ENCODE assay signal across 8 cellular contexts in the genomic region with DNA sequence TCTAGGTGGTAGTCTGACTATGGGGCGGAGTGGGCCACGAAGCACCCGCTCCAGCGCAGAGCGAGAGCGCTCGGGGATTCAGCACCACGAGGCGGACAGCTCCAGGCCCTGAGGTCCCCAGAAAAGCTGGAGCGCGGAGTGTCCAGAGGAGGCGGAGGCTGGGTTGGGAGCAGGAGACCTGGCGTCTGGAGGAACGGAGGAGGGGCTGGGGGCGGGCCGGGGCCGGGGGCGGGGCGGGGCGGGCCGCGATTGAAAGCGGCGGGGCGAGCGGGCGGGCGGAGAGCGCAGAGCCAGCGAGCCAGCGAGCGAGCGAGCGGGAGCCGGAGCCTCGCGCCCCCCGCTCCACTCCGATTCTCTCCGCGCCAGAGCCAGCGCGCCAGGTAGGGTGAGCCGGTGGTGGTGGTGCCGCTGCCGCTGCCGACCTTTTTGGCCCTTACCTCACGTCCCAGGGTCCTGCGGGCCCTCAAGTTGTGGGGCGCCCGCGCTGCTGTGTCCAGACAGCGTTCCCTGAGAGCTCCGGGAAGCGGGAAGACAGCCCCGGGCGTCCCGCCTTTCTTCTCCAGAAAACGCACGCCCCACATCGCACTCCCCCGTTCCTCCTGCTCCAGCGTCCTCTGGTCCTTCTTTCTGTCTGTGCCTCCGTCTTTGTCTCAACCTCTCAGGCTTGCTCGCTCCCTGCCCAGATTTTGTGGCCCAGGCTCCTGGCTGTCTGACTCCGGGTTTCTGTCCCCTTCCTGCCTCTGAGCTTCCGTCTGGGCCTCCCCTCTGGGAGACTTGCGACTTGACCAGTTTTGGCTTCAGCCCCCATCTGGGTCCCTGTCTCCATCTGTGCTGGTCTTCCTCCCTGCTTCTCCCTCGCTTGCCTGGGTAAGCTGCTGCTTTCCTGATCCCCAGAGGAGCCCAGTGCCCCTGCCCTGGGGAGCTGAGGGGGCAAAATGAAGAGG. TPM values are rescaled to one million over a fixed set of nuclear protein-coding genes. Genes with fewer than 3 reads are reported as not detected.
DNase-seq lines count a peak whose midpoint lies in the region; ATAC-seq and TF ChIP-seq lines count a peak whose summit lies in the region.

A gene (plus strand): TSS at position 281 of the 944 bp plus-strand sequence. CDS start 1,916 bp downstream, outside the sequence.

- H3K27ac ChIP-seq in CD4-positive, alpha-beta T cell (ENCODE audit: low read depth, low read length): no peak within 1 kb of the TSS

- POLR2A ChIA-PET in CD4-positive, alpha-beta T cell (lab: Charles Lee): interaction anchor here (0.5 to 1.7 kb wide), 3 partner anchors 21 to 208 kb away, joined by 3 to 5 read pairs (median 3); a partner anchor contains a TSS

- H3K4me1 Mint-ChIP-seq in CD4-positive, alpha-beta T cell (ENCODE audit: low read depth): peaks cover 29% of the 10 kb centered on the region
- H3K4me1 Mint-ChIP-seq in activated T-cell treated with anti-CD3 and anti-CD28 coated beads, Interleukin-2, amount 50 U/mL, for 4 hours (ENCODE audit: low read depth): peaks cover 13% of the 10 kb centered on the region
- peaks cover 16 to 36% of the 10 kb centered on the region in 2 donors for H3K4me1 Mint-ChIP-seq in natural killer cell
- peaks cover 5% of the 10 kb centered on the region for H3K4me1 Mint-ChIP-seq in activated T-helper 2 cell treated with anti-CD3 and anti-CD28 coated beads, Interferon-gamma antibody, Interleukin-2, Interleukin-4, amounts not matched to agents 10 μg/mL and 5 μg/mL and 100 μg/mL, durations not matched to agents 14 hours and 24 hours and 36 hours (ENCODE audit: low read depth)

- ATAC-seq in CD4-positive, alpha-beta T cell (ENCODE audit: poor library complexity): peak; percentile 86
- peak; percentile 39 to 51 for ATAC-seq in activated T-cell treated with anti-CD3 and anti-CD28 coated beads, Interleukin-2, amount 50 U/mL, for 4 hours
- peak in 2 of 3 donors; percentile 55 to 70 for ATAC-seq in natural killer cell
- ATAC-seq in HG02973 (IDR thresholded peaks at IDR 0.05; ENCODE audit: unreplicated experiment): no peak
- ATAC-seq in HG03342 (IDR thresholded peaks at IDR 0.05; ENCODE audit: unreplicated experiment): no peak

- peak within 1 kb of the TSS; percentile 14 for H3K27ac Mint-ChIP-seq in CD4-positive, alpha-beta T cell
- H3K27ac Mint-ChIP-seq in natural killer cell: peak within 1 kb of the TSS in 1 of 2 donors; percentile 69
- no peak within 1 kb of the TSS for H3K27ac Mint-ChIP-seq in activated T-helper 2 cell treated with anti-CD3 and anti-CD28 coated beads, Interferon-gamma antibody, Interleukin-2, Interleukin-4, amounts not matched to agents 10 μg/mL and 5 μg/mL and 100 μg/mL, durations not matched to agents 14 hours and 24 hours and 36 hours

- H3K36me3 Mint-ChIP-seq in CD4-positive, alpha-beta T cell (ENCODE audit: low read depth): peaks cover 35% of the 10 kb centered on the region
- peaks cover 12% of the 10 kb centered on the region for H3K36me3 Mint-ChIP-seq in activated T-cell treated with anti-CD3 and anti-CD28 coated beads, Interleukin-2, amount 50 U/mL, for 4 hours (ENCODE audit: insufficient read depth)
- no peaks in the 10 kb centered on the region for H3K36me3 Mint-ChIP-seq in natural killer cell
- peaks cover 5% of the 10 kb centered on the region for H3K36me3 Mint-ChIP-seq in activated T-helper 2 cell treated with anti-CD3 and anti-CD28 coated beads, Interferon-gamma antibody, Interleukin-2, Interleukin-4, amounts not matched to agents 10 μg/mL and 5 μg/mL and 100 μg/mL, durations not matched to agents 14 hours and 24 hours and 36 hours (ENCODE audit: low read depth)

- H3K9me3 Mint-ChIP-seq in CD4-positive, alpha-beta T cell: no peaks in the 10 kb centered on the region
- no peaks in the 10 kb centered on the region for H3K9me3 Mint-ChIP-seq in activated T-cell treated with anti-CD3 and anti-CD28 coated beads, Interleukin-2, amount 50 U/mL, for 4 hours
- no peaks in the 10 kb centered on the region for H3K9me3 Mint-ChIP-seq in natural killer cell
- H3K9me3 Mint-ChIP-seq in activated T-helper 2 cell treated with anti-CD3 and anti-CD28 coated beads, Interferon-gamma antibody, Interleukin-2, Interleukin-4, amounts not matched to agents 10 μg/mL and 5 μg/mL and 100 μg/mL, durations not matched to agents 14 hours and 24 hours and 36 hours: peaks cover 4% of the 10 kb centered on the region

- CTCF ChIA-PET in CD4-positive, alpha-beta T cell (lab: Charles Lee): no interaction called here

- intact Hi-C loops in CD4-positive, alpha-beta T cell (cut with DNase I, micrococcal nuclease): no loop called here
- intact Hi-C loops in natural killer cell (cut with micrococcal nuclease): no loop called here
- intact Hi-C loops in activated T-helper 2 cell treated with anti-CD3 and anti-CD28 coated beads, Interferon-gamma antibody, Interleukin-2, Interleukin-4, amounts not matched to agents 10 μg/mL and 5 μg/mL and 100 μg/mL, durations not matched to agents 14 hours and 24 hours and 36 hours (cut with micrococcal nuclease): no loop called here

- peak within 1 kb of the TSS; percentile 28 to 46 for H3K4me3 ChIP-seq in foreskin fibroblast (ENCODE audit: low read depth in 1 of 2, low read length in 2 of 2)

- H3K27me3 ChIP-seq in CD4-positive, alpha-beta T cell (ENCODE audit: control insufficient read depth, insufficient read depth, low read length): no peaks in the 10 kb centered on the region

- peak in 2 of 10 experiments; percentile 15 to 23 for DNase-seq in CD4-positive, alpha-beta T cell
- DNase-seq in HuH-7.5 (ENCODE audit: low spot score): peak; percentile 87
- DNase-seq in activated T-cell treated with anti-CD3 and anti-CD28 coated beads, Interleukin-2, amount 50 U/mL, for 4 hours: no peak
- DNase-seq in foreskin fibroblast: peak; percentile 77 to 93
- no peak for DNase-seq in natural killer cell
- DNase-seq in activated T-helper 2 cell treated with anti-CD3 and anti-CD28 coated beads, Interferon-gamma antibody, Interleukin-2, Interleukin-4, amounts not matched to agents 10 μg/mL and 5 μg/mL and 100 μg/mL, durations not matched to agents 14 hours and 24 hours and 36 hours (ENCODE audit: low spot score): no peak

- no peak within 1 kb of the TSS for H3K4me3 Mint-ChIP-seq in CD4-positive, alpha-beta T cell
- no peak within 1 kb of the TSS for H3K4me3 Mint-ChIP-seq in activated T-cell treated with anti-CD3 and anti-CD28 coated beads, Interleukin-2, amount 50 U/mL, for 4 hours
- H3K4me3 Mint-ChIP-seq in natural killer cell: no peak within 1 kb of the TSS
- no peak within 1 kb of the TSS for H3K4me3 Mint-ChIP-seq in activated T-helper 2 cell treated with anti-CD3 and anti-CD28 coated beads, Interferon-gamma antibody, Interleukin-2, Interleukin-4, amounts not matched to agents 10 μg/mL and 5 μg/mL and 100 μg/mL, durations not matched to agents 14 hours and 24 hours and 36 hours (ENCODE audit: low read depth)

- no peaks in the 10 kb centered on the region for H3K9me3 ChIP-seq in CD4-positive, alpha-beta T cell (ENCODE audit: control insufficient read depth, low read length)

- TF ChIP-seq CTCF in CD4-positive, alpha-beta T cell (IDR thresholded peaks at IDR 0.05): no peak
- TF ChIP-seq CTCF in foreskin fibroblast (IDR thresholded peaks at IDR 0.05; ENCODE audit: low read depth, low read length) (no peak), natural killer cell (IDR thresholded peaks at IDR 0.05) (no peak)

- H3K27me3 Mint-ChIP-seq in CD4-positive, alpha-beta T cell: no peaks in the 10 kb centered on the region
- H3K27me3 Mint-ChIP-seq in activated T-cell treated with anti-CD3 and anti-CD28 coated beads, Interleukin-2, amount 50 U/mL, for 4 hours (ENCODE audit: low read depth): no peaks in the 10 kb centered on the region
- no peaks in the 10 kb centered on the region for H3K27me3 Mint-ChIP-seq in natural killer cell (ENCODE audit: low read depth in 2 of 2)
- H3K27me3 Mint-ChIP-seq in activated T-helper 2 cell treated with anti-CD3 and anti-CD28 coated beads, Interferon-gamma antibody, Interleukin-2, Interleukin-4, amounts not matched to agents 10 μg/mL and 5 μg/mL and 100 μg/mL, durations not matched to agents 14 hours and 24 hours and 36 hours (ENCODE audit: low read depth): peaks cover 1% of the 10 kb centered on the region

RNA-seq across cellular contexts. Expression of the gene that starts here (rescaled TPM):
- 1 to 10 TPM; 4.1 to 4.2 TPM for total RNA-seq in CD4-positive, alpha-beta T cell
- total RNA-seq in activated T-cell treated with anti-CD3 and anti-CD28 coated beads, Interleukin-2, amount 50 U/mL, for 4 hours: 1 to 10 TPM in 2 of 3 donors, under 1 TPM in 1; 0.84 to 1.2 (median 1.0) TPM
- total RNA-seq in natural killer cell: 1 to 10 TPM; 5.6 to 8.0 (median 7.4) TPM
- total RNA-seq in activated T-helper 2 cell treated with anti-CD3 and anti-CD28 coated beads, Interferon-gamma antibody, Interleukin-2, Interleukin-4, amounts not matched to agents 10 μg/mL and 5 μg/mL and 100 μg/mL, durations not matched to agents 14 hours and 24 hours and 36 hours: 0.23 and 0.27 TPM in 2 replicates

Comparison
In these comparisons a context has a peak if more than half of its experiments do, and no peak if none do; other contexts are left out.
1. ATAC-seq: peak in CD4-positive, alpha-beta T cell (single experiment), activated T-cell treated with anti-CD3 and anti-CD28 coated beads, Interleukin-2, amount 50 U/mL, for 4 hours (2 of 2) and natural killer cell (2 of 3); none in HG02973 (single experiment) and HG03342 (single experiment).
2. DNase-seq: peak in HuH-7.5 (single experiment) and foreskin fibroblast (2 of 2); none in activated T-cell treated with anti-CD3 and anti-CD28 coated beads, Interleukin-2, amount 50 U/mL, for 4 hours (single experiment), natural killer cell (single experiment) and activated T-helper 2 cell treated with anti-CD3 and anti-CD28 coated beads, Interferon-gamma antibody, Interleukin-2, Interleukin-4, amounts not matched to agents 10 μg/mL and 5 μg/mL and 100 μg/mL, durations not matched to agents 14 hours and 24 hours and 36 hours (single experiment).